1 cellular context compared by ENCODE assay signal in the genomic region with DNA sequence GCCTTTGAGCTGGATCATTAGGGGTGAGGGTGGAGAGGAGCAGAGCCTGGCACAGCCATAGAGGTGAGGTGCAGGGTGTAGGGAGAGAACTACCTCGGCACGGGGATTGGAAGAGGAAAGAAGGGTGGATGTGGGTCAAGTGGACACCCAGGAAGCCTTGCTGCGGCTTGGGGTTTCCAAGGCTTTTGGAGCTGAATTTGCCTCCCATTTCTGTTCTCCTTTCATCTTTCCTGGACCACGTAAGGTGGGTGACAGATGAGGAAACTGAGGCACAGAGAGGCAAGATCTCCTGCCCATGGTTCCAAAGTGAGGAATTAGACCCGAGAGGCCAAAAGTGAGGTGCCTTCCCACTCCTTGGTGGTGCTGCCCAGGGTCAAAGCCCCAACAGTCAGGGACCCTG.
TF ChIP-seq lines count a peak whose summit lies in the region.

No MANE protein-coding gene starts in this region.

TF ChIP-seq in HEK293, 187 proteins besides CTCF, POLR2A, EP300 and RAD21 (continued from another document):
- TF ChIP-seq, protein P1, sequence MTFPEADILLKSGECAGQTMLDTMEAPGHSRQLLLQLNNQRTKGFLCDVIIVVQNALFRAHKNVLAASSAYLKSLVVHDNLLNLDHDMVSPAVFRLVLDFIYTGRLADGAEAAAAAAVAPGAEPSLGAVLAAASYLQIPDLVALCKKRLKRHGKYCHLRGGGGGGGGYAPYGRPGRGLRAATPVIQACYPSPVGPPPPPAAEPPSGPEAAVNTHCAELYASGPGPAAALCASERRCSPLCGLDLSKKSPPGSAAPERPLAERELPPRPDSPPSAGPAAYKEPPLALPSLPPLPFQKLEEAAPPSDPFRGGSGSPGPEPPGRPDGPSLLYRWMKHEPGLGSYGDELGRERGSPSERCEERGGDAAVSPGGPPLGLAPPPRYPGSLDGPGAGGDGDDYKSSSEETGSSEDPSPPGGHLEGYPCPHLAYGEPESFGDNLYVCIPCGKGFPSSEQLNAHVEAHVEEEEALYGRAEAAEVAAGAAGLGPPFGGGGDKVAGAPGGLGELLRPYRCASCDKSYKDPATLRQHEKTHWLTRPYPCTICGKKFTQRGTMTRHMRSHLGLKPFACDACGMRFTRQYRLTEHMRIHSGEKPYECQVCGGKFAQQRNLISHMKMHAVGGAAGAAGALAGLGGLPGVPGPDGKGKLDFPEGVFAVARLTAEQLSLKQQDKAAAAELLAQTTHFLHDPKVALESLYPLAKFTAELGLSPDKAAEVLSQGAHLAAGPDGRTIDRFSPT (tag by site-specific recombination; IDR thresholded peaks at IDR 0.05): no peak
- TF ChIP-seq, protein P2, sequence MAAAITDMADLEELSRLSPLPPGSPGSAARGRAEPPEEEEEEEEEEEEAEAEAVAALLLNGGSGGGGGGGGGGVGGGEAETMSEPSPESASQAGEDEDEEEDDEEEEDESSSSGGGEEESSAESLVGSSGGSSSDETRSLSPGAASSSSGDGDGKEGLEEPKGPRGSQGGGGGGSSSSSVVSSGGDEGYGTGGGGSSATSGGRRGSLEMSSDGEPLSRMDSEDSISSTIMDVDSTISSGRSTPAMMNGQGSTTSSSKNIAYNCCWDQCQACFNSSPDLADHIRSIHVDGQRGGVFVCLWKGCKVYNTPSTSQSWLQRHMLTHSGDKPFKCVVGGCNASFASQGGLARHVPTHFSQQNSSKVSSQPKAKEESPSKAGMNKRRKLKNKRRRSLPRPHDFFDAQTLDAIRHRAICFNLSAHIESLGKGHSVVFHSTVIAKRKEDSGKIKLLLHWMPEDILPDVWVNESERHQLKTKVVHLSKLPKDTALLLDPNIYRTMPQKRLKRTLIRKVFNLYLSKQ (tag by site-specific recombination; IDR thresholded peaks at IDR 0.05; ENCODE audit: borderline replicate concordance): no peak
